ENCODE assay signal across 21 cellular contexts in genomic region chr17:74523308-74523707, GRCh38. TPM values are rescaled to one million over a fixed set of nuclear protein-coding genes. Genes with fewer than 3 reads are reported as not detected.
"Had no signal": no experiment of that assay in that cellular context is flagged by ENCODE, and none has a peak within 500 bp of the region (broad histone marks: within the 10 kb centered on the region; RNA-seq: fewer than 3 reads in every experiment).

No MANE protein-coding gene starts in this region.

- H3K4me2 ChIP-seq: hepatocyte had no signal

- H3K27ac Mint-ChIP-seq: activated T-cell treated with anti-CD3 and anti-CD28 coated beads, Interleukin-2, amount 50 U/mL, for 24 hours; nephron; stimulated activated naive CD8-positive, alpha-beta T cell treated with anti-CD3 and anti-CD28 coated beads, Interleukin-15, amount 100 ng/mL, for 72 hours; T-helper 17 cell had no signal

- H3K4me3 ChIP-seq: hepatocyte, psoas muscle, upper lobe of left lung had no signal

- H2AFZ ChIP-seq: hepatocyte had no signal

- H3K4me1 Mint-ChIP-seq: nephron, T-helper 17 cell had no signal

- H3K4me1 ChIP-seq: psoas muscle, upper lobe of left lung had no signal

- ATAC-seq: esophagus mucosa; left ventricle myocardium superior; psoas muscle; sciatic nerve; stimulated activated naive CD8-positive, alpha-beta T cell treated with anti-CD3 and anti-CD28 coated beads, Interleukin-15, amount 100 ng/mL, for 72 hours; T-helper 17 cell had no signal

- DNase-seq: activated CD4-positive, alpha-beta T cell treated with anti-CD3 and anti-CD28 coated beads for 48 hours; activated effector memory CD4-positive, alpha-beta T cell treated with Interleukin-2 at 50 U/mL for 16 hours; activated naive CD4-positive, alpha-beta T cell treated with anti-CD3 and anti-CD28 coated beads, Interleukin-2, amount 50 U/mL, for 16 hours; activated T-cell treated with anti-CD3 and anti-CD28 coated beads, Interleukin-2, amount 50 U/mL, for 24 hours; left ventricle myocardium superior; mesenchymal stem cell; psoas muscle; spleen; stimulated activated naive CD8-positive, alpha-beta T cell treated with anti-CD3 and anti-CD28 coated beads, Interleukin-15, amount 100 ng/mL, for 72 hours; T-helper 17 cell; upper lobe of left lung had no signal

- H3K36me3 ChIP-seq: spleen, upper lobe of left lung had no signal

- H3K27me3 ChIP-seq: hepatocyte, upper lobe of left lung had no signal

- H3K4me3 Mint-ChIP-seq: activated T-cell treated with anti-CD3 and anti-CD28 coated beads, Interleukin-2, amount 50 U/mL, for 24 hours; nephron; stimulated activated naive CD8-positive, alpha-beta T cell treated with anti-CD3 and anti-CD28 coated beads, Interleukin-15, amount 100 ng/mL, for 72 hours; T-helper 17 cell had no signal

- H3K27ac ChIP-seq: hepatocyte, psoas muscle had no signal

RNA-seq across cellular contexts. Expression of gene CD300LB, which starts 8.0 kb away (rescaled TPM):
- total RNA-seq: astrocyte, bronchial epithelial cell, esophagus mucosa, glomerular endothelial cell, hepatocyte had no signal
- polyA plus RNA-seq: hepatocyte, keratinocyte had no signal

RNA-seq across cellular contexts. Expression of gene CD300C, which starts 22.6 kb away (rescaled TPM):
- total RNA-seq: bronchial epithelial cell, glomerular endothelial cell had no signal
- polyA plus RNA-seq: keratinocyte had no signal

RNA-seq across cellular contexts. Expression of gene CD300H, which starts 44.0 kb away (rescaled TPM):
- total RNA-seq: astrocyte, bronchial epithelial cell, esophagus mucosa, glomerular endothelial cell, left ventricle myocardium superior, omental fat pad, psoas muscle, sciatic nerve, T-helper 17 cell, temporal lobe had no signal
- polyA plus RNA-seq: hepatocyte, keratinocyte, psoas muscle had no signal

RNA-seq across cellular contexts. Expression of gene CD300A, which starts 56.9 kb away (rescaled TPM):
- total RNA-seq: astrocyte, bronchial epithelial cell, glomerular endothelial cell had no signal
